ENCODE assay signal across 1 cellular context in the genomic region with DNA sequence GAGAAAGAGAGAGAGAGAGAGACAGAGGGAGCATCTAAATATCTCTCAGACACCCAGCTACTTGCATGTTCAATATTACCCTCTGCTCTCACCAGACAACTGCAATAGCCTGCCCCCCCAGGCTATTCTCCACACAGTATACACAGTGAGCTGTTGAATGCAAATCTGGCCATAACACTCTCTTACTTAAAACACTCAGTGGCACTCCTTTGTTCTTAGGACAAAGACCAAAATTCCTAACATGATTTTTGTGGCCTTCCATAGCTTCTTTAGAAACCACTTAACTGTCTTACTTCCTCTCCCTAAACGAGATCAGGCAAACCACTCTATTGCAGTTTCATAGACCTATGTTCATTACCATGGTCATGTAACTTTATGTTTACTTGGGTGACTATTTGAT.
TF ChIP-seq lines count a peak whose summit lies in the region.

No MANE protein-coding gene starts in this region.

TF ChIP-seq in IMR-90, 13 proteins besides CTCF, POLR2A, EP300 and RAD21:
- TF ChIP-seq, protein P1, sequence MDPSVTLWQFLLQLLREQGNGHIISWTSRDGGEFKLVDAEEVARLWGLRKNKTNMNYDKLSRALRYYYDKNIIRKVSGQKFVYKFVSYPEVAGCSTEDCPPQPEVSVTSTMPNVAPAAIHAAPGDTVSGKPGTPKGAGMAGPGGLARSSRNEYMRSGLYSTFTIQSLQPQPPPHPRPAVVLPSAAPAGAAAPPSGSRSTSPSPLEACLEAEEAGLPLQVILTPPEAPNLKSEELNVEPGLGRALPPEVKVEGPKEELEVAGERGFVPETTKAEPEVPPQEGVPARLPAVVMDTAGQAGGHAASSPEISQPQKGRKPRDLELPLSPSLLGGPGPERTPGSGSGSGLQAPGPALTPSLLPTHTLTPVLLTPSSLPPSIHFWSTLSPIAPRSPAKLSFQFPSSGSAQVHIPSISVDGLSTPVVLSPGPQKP (IDR thresholded peaks at IDR 0.05; ENCODE audit: borderline replicate concordance, low read depth, low read length), result no peak
- TF ChIP-seq RFX5 (IDR thresholded peaks at IDR 0.05; ENCODE audit: low read depth, low read length), result no peak
- TF ChIP-seq MAFK (IDR thresholded peaks at IDR 0.05; ENCODE audit: low read depth, low read length), result no peak
- no peak for TF ChIP-seq MXI1 (IDR thresholded peaks at IDR 0.05; ENCODE audit: borderline replicate concordance, low read depth, low read length)
- TF ChIP-seq SMC3 (IDR thresholded peaks at IDR 0.05; ENCODE audit: low read depth, low read length), result no peak
- no peak for TF ChIP-seq MAZ (IDR thresholded peaks at IDR 0.05; ENCODE audit: borderline replicate concordance, low read depth, low read length)
- TF ChIP-seq NFE2L2 (IDR thresholded peaks at IDR 0.05; ENCODE audit: low read depth, low read length), result no peak
- no peak for TF ChIP-seq CEBPB (IDR thresholded peaks at IDR 0.05; ENCODE audit: low read depth, low read length)
- TF ChIP-seq CHD1 (IDR thresholded peaks at IDR 0.05; ENCODE audit: low read depth, low read length), result no peak
- TF ChIP-seq FOS (IDR thresholded peaks at IDR 0.05; ENCODE audit: low read depth, low read length), result no peak
- TF ChIP-seq, protein P2, sequence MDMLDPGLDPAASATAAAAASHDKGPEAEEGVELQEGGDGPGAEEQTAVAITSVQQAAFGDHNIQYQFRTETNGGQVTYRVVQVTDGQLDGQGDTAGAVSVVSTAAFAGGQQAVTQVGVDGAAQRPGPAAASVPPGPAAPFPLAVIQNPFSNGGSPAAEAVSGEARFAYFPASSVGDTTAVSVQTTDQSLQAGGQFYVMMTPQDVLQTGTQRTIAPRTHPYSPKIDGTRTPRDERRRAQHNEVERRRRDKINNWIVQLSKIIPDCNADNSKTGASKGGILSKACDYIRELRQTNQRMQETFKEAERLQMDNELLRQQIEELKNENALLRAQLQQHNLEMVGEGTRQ (IDR thresholded peaks at IDR 0.05; ENCODE audit: low read depth, low read length), result no peak
- TF ChIP-seq RCOR1 (IDR thresholded peaks at IDR 0.05; ENCODE audit: insufficient replicate concordance, low read length), result no peak
- no peak for TF ChIP-seq BHLHE40 (IDR thresholded peaks at IDR 0.05; ENCODE audit: low read depth, low read length)
